Comparison of ENCODE assay signal across 8 cellular contexts in the genomic region with DNA sequence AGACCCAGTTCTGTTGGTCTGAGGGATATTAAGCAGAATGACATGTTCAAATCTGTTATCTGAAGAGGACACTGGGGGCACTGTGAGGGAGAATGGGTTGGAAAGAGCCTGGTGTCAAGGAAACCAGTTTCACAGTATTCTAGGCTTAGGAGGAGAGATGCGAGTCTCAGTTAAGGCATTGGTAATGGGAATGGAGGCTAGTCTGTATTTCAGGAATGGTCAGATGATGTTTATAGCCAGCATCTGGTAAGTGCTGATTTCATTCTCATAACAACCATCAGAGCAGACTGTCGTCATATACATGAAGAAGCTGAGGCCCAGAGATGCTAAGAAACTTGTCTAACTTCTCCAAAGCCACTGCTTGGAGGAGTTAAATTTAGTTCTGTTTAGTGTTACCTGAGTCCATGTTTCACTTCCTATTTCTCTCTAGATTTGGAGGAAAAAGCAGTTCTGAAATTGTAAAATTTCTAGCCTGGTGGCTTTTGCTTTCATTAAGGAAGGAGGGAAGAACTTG.
DNase-seq lines count a peak whose midpoint lies in the region; ATAC-seq and TF ChIP-seq lines count a peak whose summit lies in the region.

No MANE protein-coding gene starts in this region.

- no TSS peak for BruUV-seq in OCI-LY7 (replicated peaks; lab: Mats Ljungman, UMichigan)

- TF ChIP-seq CTCF in OCI-LY7 (conservative IDR thresholded peaks at IDR 0.05; ENCODE audit: low read length) (peak; percentile 72), type B pancreatic cell (conservative IDR thresholded peaks at IDR 0.05) (peak; percentile 45)

- no peaks in the 10 kb centered on the region for H3K9me3 ChIP-seq in OCI-LY7 (ENCODE audit: low read length)

- no peak overlapping the region for H2AFZ ChIP-seq in OCI-LY7 (ENCODE audit: low read length)

- ATAC-seq in GM19397 (IDR thresholded peaks at IDR 0.05; ENCODE audit: unreplicated experiment) = no peak
- ATAC-seq in HG02852 (IDR thresholded peaks at IDR 0.05; ENCODE audit: unreplicated experiment) = no peak

- peak overlapping the region; percentile 97 for H3K4me2 ChIP-seq in OCI-LY7 (ENCODE audit: low read length)

- H4K20me1 ChIP-seq in OCI-LY7 (ENCODE audit: insufficient read depth, low read length) = peaks cover 13% of the 10 kb centered on the region; the same call in 1 of the 2 replicates

- no peak for DNase-seq in activated naive CD4-positive, alpha-beta T cell (lab: John Stamatoyannopoulos, UW)
- peak; percentile 50 for DNase-seq in OCI-LY7 (ENCODE audit: low spot score)
- DNase-seq in erythroblast (lab: John Stamatoyannopoulos, UW) = peak; percentile 60 to 64
- DNase-seq in type B pancreatic cell (ENCODE audit: extremely low spot score, unreplicated experiment) = no peak
- no peak for DNase-seq in GM19240 (ENCODE audit: insufficient read length, low spot score)

- H3K4me3 ChIP-seq in OCI-LY7 (ENCODE audit: low read depth, low read length, poor library complexity, severe bottlenecking) = peak overlapping the region; percentile 73

- no peaks in the 10 kb centered on the region for H3K9me2 ChIP-seq in OCI-LY7 (ENCODE audit: insufficient read depth, low read length)

- H3K36me3 Mint-ChIP-seq in activated naive CD4-positive, alpha-beta T cell treated with anti-CD3 and anti-CD28 coated beads, Interleukin-2, amount 50 U/mL, for 24 hours = no peaks in the 10 kb centered on the region
- no peaks in the 10 kb centered on the region for H3K36me3 Mint-ChIP-seq in type B pancreatic cell

- H3K4me1 ChIP-seq in OCI-LY7 (ENCODE audit: insufficient read depth, low read length, poor library complexity, severe bottlenecking) = peaks cover 38% of the 10 kb centered on the region

- no peaks in the 10 kb centered on the region for H3K36me3 ChIP-seq in OCI-LY7 (ENCODE audit: insufficient read depth, low read length)

- CTCF ChIA-PET in OCI-LY7 (lab: Charles Lee; ENCODE audit: unreplicated experiment) = interaction anchor here (0.5 to 1.2 kb wide), 3 partner anchors 122 to 833 kb away, joined by 3 read pairs; no protein-coding TSS in a partner anchor

- TF ChIP-seq POLR2A in erythroblast (IDR thresholded peaks at IDR 0.05; ENCODE audit: low read length) = no peak

- H3K27ac ChIP-seq in OCI-LY7 (ENCODE audit: low read depth, low read length, poor library complexity, severe bottlenecking) = peak overlapping the region; percentile 89

- H3K4me1 Mint-ChIP-seq in activated naive CD4-positive, alpha-beta T cell treated with anti-CD3 and anti-CD28 coated beads, Interleukin-2, amount 50 U/mL, for 24 hours = peaks cover 77% of the 10 kb centered on the region
- H3K4me1 Mint-ChIP-seq in type B pancreatic cell (ENCODE audit: unreplicated experiment) = peaks cover 38% of the 10 kb centered on the region

- H3K79me2 ChIP-seq in OCI-LY7 (ENCODE audit: insufficient read depth, low read depth, low read length) = peaks cover 81% of the 10 kb centered on the region

- peak overlapping the region; percentile 81 for H3K27ac Mint-ChIP-seq in activated naive CD4-positive, alpha-beta T cell treated with anti-CD3 and anti-CD28 coated beads, Interleukin-2, amount 50 U/mL, for 24 hours
- peak overlapping the region; percentile 85 for H3K27ac Mint-ChIP-seq in type B pancreatic cell

- H3K27me3 Mint-ChIP-seq in activated naive CD4-positive, alpha-beta T cell treated with anti-CD3 and anti-CD28 coated beads, Interleukin-2, amount 50 U/mL, for 24 hours = no peaks in the 10 kb centered on the region
- no peaks in the 10 kb centered on the region for H3K27me3 Mint-ChIP-seq in type B pancreatic cell

- peak overlapping the region; percentile 43 for H3K4me3 Mint-ChIP-seq in activated naive CD4-positive, alpha-beta T cell treated with anti-CD3 and anti-CD28 coated beads, Interleukin-2, amount 50 U/mL, for 24 hours
- peak overlapping the region; percentile 96 for H3K4me3 Mint-ChIP-seq in type B pancreatic cell

- intact Hi-C loops in OCI-LY7 (cut with micrococcal nuclease; ENCODE audit: unreplicated experiment) = no loop called here

- POLR2A ChIA-PET in OCI-LY7 (lab: Charles Lee) = interaction anchor here (0.6 to 1.6 kb wide), 4 partner anchors 31 to 167 kb away, joined by 3 to 11 read pairs (median 4); no protein-coding TSS in a partner anchor

- H3K9me3 Mint-ChIP-seq in activated naive CD4-positive, alpha-beta T cell treated with anti-CD3 and anti-CD28 coated beads, Interleukin-2, amount 50 U/mL, for 24 hours = no peaks in the 10 kb centered on the region
- H3K9me3 Mint-ChIP-seq in type B pancreatic cell = no peaks in the 10 kb centered on the region

Comparison
In these comparisons a context has a peak if more than half of its experiments do, and no peak if none do; other contexts are left out.
1. DNase-seq: peak in OCI-LY7 (single experiment) and erythroblast (2 of 2); none in activated naive CD4-positive, alpha-beta T cell (0 of 4), type B pancreatic cell (single experiment) and GM19240 (single experiment).